ENCODE assay signal across 13 cellular contexts in genomic region chr14:53542692-53543091, GRCh38.
DNase-seq lines count a peak whose midpoint lies in the region; ATAC-seq and TF ChIP-seq lines count a peak whose summit lies in the region.
"Had no signal": no experiment of that assay in that cellular context is flagged by ENCODE, and none has a peak within 500 bp of the region (broad histone marks: within the 10 kb centered on the region; RNA-seq: fewer than 3 reads in every experiment).

No MANE protein-coding gene starts in this region.

- no peaks in the 10 kb centered on the region for H3K36me3 Mint-ChIP-seq in nephron progenitor cell (ENCODE audit: low read depth)
- H3K36me3 Mint-ChIP-seq in endodermal cell (ENCODE audit: low read depth), result no peaks in the 10 kb centered on the region

- H3K27ac ChIP-seq in endodermal cell (ENCODE audit: low read depth, low read length), result no peak overlapping the region
- H3K27ac ChIP-seq: BLaER1 treated with 17β-estradiol and CSF1 and Interleukin-3, amounts not matched to agents 10 nM and 100 nM; KMS-11 had no signal

- no peaks in the 10 kb centered on the region for H3K27me3 ChIP-seq in endodermal cell (ENCODE audit: control insufficient read depth, insufficient read depth, low read length, poor library complexity, severe bottlenecking)
- H3K27me3 ChIP-seq: BLaER1 treated with 17β-estradiol and CSF1 and Interleukin-3, amounts not matched to agents 10 nM and 100 nM; sigmoid colon had no signal

- DNase-seq in AG08396 (ENCODE audit: low spot score) (peak; percentile 8), LHCN-M2 (ENCODE audit: low read depth) (peak; percentile 64), iris pigment epithelial cell (ENCODE audit: low read depth) (peak; percentile 34), nephron progenitor cell (no peak), T-helper 9 cell (no peak), GM03348 (ENCODE audit: low spot score) (no peak), endodermal cell (no peak)
- DNase-seq: islet precursor cell, SIG-M5, sigmoid colon had no signal

- TF ChIP-seq CTCF in nephron progenitor cell (IDR thresholded peaks at IDR 0.05), result no peak
- no peak for TF ChIP-seq CTCF in endodermal cell (conservative IDR thresholded peaks at IDR 0.05)

- H3K27me3 Mint-ChIP-seq in nephron progenitor cell (ENCODE audit: low read depth, poor library complexity), result no peaks in the 10 kb centered on the region
- H3K27me3 Mint-ChIP-seq in endodermal cell (ENCODE audit: insufficient read depth), result no peaks in the 10 kb centered on the region

- no peaks in the 10 kb centered on the region for H3K36me3 ChIP-seq in endodermal cell (ENCODE audit: control insufficient read depth, insufficient read depth, low read length)
- H3K36me3 ChIP-seq: BLaER1 treated with 17β-estradiol and CSF1 and Interleukin-3, amounts not matched to agents 10 nM and 100 nM; sigmoid colon had no signal

- H3K4me1 Mint-ChIP-seq in nephron progenitor cell (peaks cover 53% of the 10 kb centered on the region), endodermal cell (peaks cover 24% of the 10 kb centered on the region)

- H3K4me3 Mint-ChIP-seq in nephron progenitor cell (no peak overlapping the region), endodermal cell (no peak overlapping the region)

- H3K9me3 Mint-ChIP-seq in nephron progenitor cell, result no peaks in the 10 kb centered on the region
- H3K9me3 Mint-ChIP-seq in endodermal cell, result no peaks in the 10 kb centered on the region

- WGBS in endodermal cell (ENCODE audit: insufficient coverage in 1 of 2, insufficient read length in 1 of 2), 2 experiments, result 95 to 100% methylated on average over 2 to 3 of the region's 3 CpGs

- ATAC-seq in SK-N-SH treated with all-trans-retinoic acid at 6 μM for 48 hours, result no peak

- H3K27ac Mint-ChIP-seq in nephron progenitor cell (no peak overlapping the region), endodermal cell (no peak overlapping the region)

- H3K9ac ChIP-seq in endodermal cell (ENCODE audit: extremely low read depth, low read length, poor library complexity, severe bottlenecking), result no peak overlapping the region
- H3K9ac ChIP-seq: BLaER1 treated with 17β-estradiol and CSF1 and Interleukin-3, amounts not matched to agents 10 nM and 100 nM; KMS-11 had no signal

- H3K9me3 ChIP-seq in endodermal cell (ENCODE audit: control insufficient read depth, low read length), result no peaks in the 10 kb centered on the region
- H3K9me3 ChIP-seq: BLaER1 treated with 17β-estradiol and CSF1 and Interleukin-3, amounts not matched to agents 10 nM and 100 nM; sigmoid colon had no signal

- peaks cover under 1% of the 10 kb centered on the region for H3K4me1 ChIP-seq in endodermal cell (ENCODE audit: control insufficient read depth, insufficient read depth, low read length)
- H3K4me1 ChIP-seq: BLaER1 treated with 17β-estradiol and CSF1 and Interleukin-3, amounts not matched to agents 10 nM and 100 nM had no signal

- H3K4me3 ChIP-seq in endodermal cell (ENCODE audit: low read length), result no peak overlapping the region
- H3K4me3 ChIP-seq: BLaER1 treated with 17β-estradiol and CSF1 and Interleukin-3, amounts not matched to agents 10 nM and 100 nM; sigmoid colon had no signal

TF ChIP-seq in SK-N-SH treated with all-trans-retinoic acid at 6 μM for 48 hours, 23 proteins besides CTCF, POLR2A, EP300 and RAD21:
- peak; percentile 36; the same call in 1 of the 2 replicates for TF ChIP-seq ISL1 (CRISPR knock-in tag; IDR thresholded peaks at IDR 0.05)
- TF ChIP-seq OSR1 (CRISPR knock-in tag; IDR thresholded peaks at IDR 0.05), result no peak

Comparison
In these comparisons a context has a peak if more than half of its experiments do, and no peak if none do; other contexts are left out.
1. DNase-seq: peak in AG08396 (single experiment), LHCN-M2 (single experiment) and iris pigment epithelial cell (single experiment); none in nephron progenitor cell (single experiment), T-helper 9 cell (single experiment), GM03348 (single experiment) and endodermal cell (single experiment).